In genomic region chr19:1001538-1002166, GRCh38 we compare ENCODE assay signal across 8 cellular contexts. TPM values are rescaled to one million over a fixed set of nuclear protein-coding genes. Genes with fewer than 3 reads are reported as not detected.
DNase-seq lines count a peak whose midpoint lies in the region; ATAC-seq, FAIRE-seq and TF ChIP-seq lines count a peak whose summit lies in the region.

No MANE protein-coding gene starts in this region.

- peak overlapping the region; percentile 30 for H3K4me3 ChIP-seq in NT2/D1 (ENCODE audit: insufficient read length, low read depth)
- no peak overlapping the region for H3K4me3 ChIP-seq in retinal pigment epithelial cell (ENCODE audit: low read length)

- H3K9ac ChIP-seq in NT2/D1 (ENCODE audit: insufficient read length, low read depth) = peak overlapping the region; percentile 58

- DNase-seq in DMS53 (lab: John Stamatoyannopoulos, UW) = peak; percentile 50
- DNase-seq in DMS53 treated with DMSO at 0.1 percent for 48 hours (lab: John Stamatoyannopoulos, UW; ENCODE audit: unreplicated experiment) = no peak
- no peak for DNase-seq in NT2/D1 (ENCODE audit: low read depth, low spot score)
- DNase-seq in activated T-helper 1 cell treated with Interleukin-2 at 50 U/mL for 16 hours (ENCODE audit: low read depth) = peak; percentile 52
- DNase-seq in frontal cortex (ENCODE audit: low spot score in 2 of 2) = peak; percentile 79 to 86
- no peak for DNase-seq in retinal pigment epithelial cell (ENCODE audit: low read depth)

- TF ChIP-seq CTCF in retinal pigment epithelial cell (conservative IDR thresholded peaks at IDR 0.05; ENCODE audit: low read depth, low read length) = peak; percentile 80

- no peak for FAIRE-seq in frontal cortex (lab: Jason Lieb, UNC)

- no peak for ATAC-seq in HG02852 (IDR thresholded peaks at IDR 0.05; ENCODE audit: unreplicated experiment)
- no peak for ATAC-seq in HG02571 (IDR thresholded peaks at IDR 0.05; ENCODE audit: unreplicated experiment)

- H3K9me3 ChIP-seq in NT2/D1 (ENCODE audit: insufficient read depth, low read length) = no peaks in the 10 kb centered on the region

- H3K4me1 ChIP-seq in NT2/D1 (ENCODE audit: insufficient read depth, insufficient read length) = peaks cover 6% of the 10 kb centered on the region

- peaks cover 24% of the 10 kb centered on the region for H3K27me3 ChIP-seq in NT2/D1 (ENCODE audit: insufficient read depth, insufficient read length)

- peaks cover 2% of the 10 kb centered on the region for H3K36me3 ChIP-seq in NT2/D1 (ENCODE audit: insufficient read depth, insufficient read length, low read length)

RNA-seq across cellular contexts. Expression of gene GRIN3B, which starts 1.4 kb away (rescaled TPM):
- under 0.01 TPM for total RNA-seq in frontal cortex

RNA-seq across cellular contexts. Expression of gene WDR18, which starts 17.5 kb away (rescaled TPM):
- 45.7 TPM for total RNA-seq in frontal cortex

RNA-seq across cellular contexts. Expression of gene TMEM259, which starts 19.3 kb away (rescaled TPM):
- total RNA-seq in frontal cortex = 29.3 TPM

RNA-seq across cellular contexts. Expression of gene RNU6-2, which starts 19.7 kb away (rescaled TPM):
- total RNA-seq in frontal cortex = not detected

RNA-seq across cellular contexts. Expression of gene CNN2, which starts 24.8 kb away (rescaled TPM):
- 8.2 TPM for total RNA-seq in frontal cortex

Comparison
In these comparisons a context has a peak if more than half of its experiments do, and no peak if none do; other contexts are left out.
1. DNase-seq: peak in DMS53 (single experiment), activated T-helper 1 cell treated with Interleukin-2 at 50 U/mL for 16 hours (single experiment) and frontal cortex (2 of 2); none in DMS53 treated with DMSO at 0.1 percent for 48 hours (single experiment), NT2/D1 (single experiment) and retinal pigment epithelial cell (single experiment).